In the genomic region with DNA sequence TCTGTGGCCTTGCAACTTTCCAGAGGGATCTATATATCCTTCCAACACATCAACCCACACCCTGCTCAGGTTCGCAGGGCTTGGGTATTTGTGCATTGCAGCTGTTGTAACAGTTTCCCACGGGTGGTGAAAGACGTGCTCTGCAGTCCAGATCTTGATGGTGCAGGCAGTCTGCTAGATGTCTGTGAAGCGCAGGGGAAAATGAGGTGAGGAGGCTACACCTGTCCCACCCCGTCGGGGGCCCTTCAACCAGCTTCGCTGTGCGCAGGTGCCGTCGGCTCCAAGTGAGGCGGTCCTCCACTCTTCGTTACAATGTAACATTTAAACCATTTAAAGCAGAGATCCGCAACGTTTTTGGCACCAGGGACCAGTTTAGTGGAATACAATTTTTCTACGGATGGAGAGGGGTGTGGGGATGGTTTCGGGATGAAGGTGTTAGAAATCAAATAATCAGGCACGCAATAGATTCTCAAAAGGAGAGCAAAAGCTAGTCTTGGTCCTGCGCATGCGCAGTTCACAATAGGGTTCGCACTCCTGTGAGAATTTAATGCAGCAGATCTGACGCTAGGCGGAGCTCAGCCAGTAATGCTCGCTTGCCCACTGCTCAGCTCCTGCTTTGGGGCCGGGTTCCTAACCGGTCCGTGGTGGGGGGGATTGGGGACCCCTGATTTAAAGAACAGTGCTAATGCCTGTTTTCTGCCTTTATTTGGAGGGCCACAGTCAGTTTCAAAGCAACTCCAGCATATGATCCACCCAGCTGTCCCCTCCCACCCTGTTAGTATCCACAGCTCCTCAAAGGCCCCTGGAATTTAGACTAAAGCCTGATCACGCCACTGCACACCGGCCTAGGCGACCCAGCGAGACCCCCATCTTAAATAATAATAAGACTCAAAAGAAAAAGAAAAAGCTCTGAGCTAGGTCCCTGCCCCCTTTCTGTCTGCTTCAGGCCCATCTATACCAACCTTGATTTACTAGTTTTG, we compare ENCODE assay signal across 8 cellular contexts.
DNase-seq lines count a peak whose midpoint lies in the region; ATAC-seq and TF ChIP-seq lines count a peak whose summit lies in the region.

No MANE protein-coding gene starts in this region.

- no peaks in the 10 kb centered on the region for H3K36me3 Mint-ChIP-seq in activated naive CD8-positive, alpha-beta T cell

- H3K4me3 ChIP-seq in ovary (peak overlapping the region; percentile 31), thyroid gland (replicated peaks in 1 of 3) (peak overlapping the region in 2 of 3 donors; percentile 29 to 39)

- TF ChIP-seq CTCF in GM10248 (IDR thresholded peaks at IDR 0.05; ENCODE audit: control extremely low read depth, extremely low read depth, low read depth, missing control alignments) (peak; percentile 79), ovary (IDR thresholded peaks at IDR 0.05) (peak; percentile 59 to 82 (median 61)), thyroid gland (IDR thresholded peaks at IDR 0.05) (peak; percentile 44 to 82 (median 76))

- H3K27me3 ChIP-seq in ovary, result no peaks in the 10 kb centered on the region
- H3K27me3 ChIP-seq in thyroid gland, result no peaks in the 10 kb centered on the region

- peak; percentile 83 for ATAC-seq in HG02623 (IDR thresholded peaks at IDR 0.05; ENCODE audit: unreplicated experiment)
- peak; percentile 94 for ATAC-seq in SK-N-SH treated with all-trans-retinoic acid at 6 μM for 48 hours
- ATAC-seq in Right ventricle myocardium superior (ENCODE audit: poor library complexity), result peak; percentile 96

- intact Hi-C loops in Right ventricle myocardium superior (cut with DNase I), result no loop called here
- intact Hi-C loops in ovary (cut with DNase I), result loop anchor here in 1 of 4 donors (5.0 to 10.0 kb wide), 2 partner anchors 129 to 156 kb away; no protein-coding TSS in a partner anchor
- intact Hi-C loops in thyroid gland (cut with DNase I), result no loop called here

- CTCF ChIA-PET in GM10248 (lab: Yijun Ruan, JAX), result interaction anchor here (0.7 to 5.0 kb wide), 45 partner anchors 8 to 901 kb away, joined by 3 to 29 read pairs (median 4); no protein-coding TSS in a partner anchor

- peak overlapping the region; percentile 91 for H3K4me3 Mint-ChIP-seq in activated naive CD8-positive, alpha-beta T cell

- peak overlapping the region; percentile 36 for H3K27ac Mint-ChIP-seq in activated naive CD8-positive, alpha-beta T cell

- H3K9me3 Mint-ChIP-seq in activated naive CD8-positive, alpha-beta T cell (ENCODE audit: low read depth), result no peaks in the 10 kb centered on the region

- H3K4me1 ChIP-seq in ovary (ENCODE audit: insufficient read depth) (peaks cover 2% of the 10 kb centered on the region), thyroid gland (peaks cover 0 to 4% of the 10 kb centered on the region in 2 donors)

- no peak for TF ChIP-seq EP300 in ovary (IDR thresholded peaks at IDR 0.05)

- H3K36me3 ChIP-seq in ovary (no peaks in the 10 kb centered on the region), thyroid gland (no peaks in the 10 kb centered on the region)

- WGBS in ovary, 3 donors, result 7 to 12% (median 10%) methylated on average over 30 of the region's 30 CpGs
- 6 to 10% methylated on average over 26 to 30 of the region's 30 CpGs for WGBS in thyroid gland, 2 donors

- POLR2A ChIA-PET in GM10248 (lab: Yijun Ruan, JAX), result no interaction called here

- H3K9me3 ChIP-seq in ovary (no peaks in the 10 kb centered on the region), thyroid gland (no peaks in the 10 kb centered on the region)

- H3K27ac ChIP-seq in ovary, result no peak overlapping the region
- H3K27ac ChIP-seq in thyroid gland, result no peak overlapping the region

- TF ChIP-seq POLR2A in ovary (IDR thresholded peaks at IDR 0.05) (no peak), thyroid gland (IDR thresholded peaks at IDR 0.05) (no peak)

- peak; percentile 85 for DNase-seq in GM10248 (ENCODE audit: extremely low spot score)
- DNase-seq in NCI-H1092 (lab: John Stamatoyannopoulos, UW), result peak; percentile 92
- DNase-seq in Right ventricle myocardium superior, result peak; percentile 94
- DNase-seq in ovary, result peak; percentile 83 to 90 (median 88)
- DNase-seq in thyroid gland, result peak; percentile 85 to 88

- H3K27me3 Mint-ChIP-seq in activated naive CD8-positive, alpha-beta T cell, result peaks cover 3% of the 10 kb centered on the region

- peaks cover 17% of the 10 kb centered on the region for H3K4me1 Mint-ChIP-seq in activated naive CD8-positive, alpha-beta T cell (ENCODE audit: low read depth)

TF ChIP-seq in SK-N-SH treated with all-trans-retinoic acid at 6 μM for 48 hours, 23 proteins besides CTCF, POLR2A, EP300 and RAD21:
- no peak for TF ChIP-seq ARNTL (CRISPR knock-in tag; IDR thresholded peaks at IDR 0.05; ENCODE audit: borderline replicate concordance, low read depth)
- TF ChIP-seq OSR1 (CRISPR knock-in tag; IDR thresholded peaks at IDR 0.05), result no peak
- TF ChIP-seq ZFP3 (CRISPR knock-in tag; IDR thresholded peaks at IDR 0.05), result no peak
- no peak for TF ChIP-seq ZNF565 (CRISPR knock-in tag; conservative IDR thresholded peaks at IDR 0.05; ENCODE audit: low read depth)
- no peak for TF ChIP-seq ZFP30 (CRISPR knock-in tag; IDR thresholded peaks at IDR 0.05)
TF ChIP-seq in SK-N-SH treated with all-trans-retinoic acid at 6 μM for 48 hours: peak in this region for 0.
